ENCODE assay signal across 2 cellular contexts in genomic region chr16:67605641-67606040, GRCh38.
TF ChIP-seq lines count a peak whose summit lies in the region.

No MANE protein-coding gene starts in this region.

TF ChIP-seq in IMR-90, 13 proteins besides CTCF, POLR2A, EP300 and RAD21:
- TF ChIP-seq NFE2L2 (IDR thresholded peaks at IDR 0.05; ENCODE audit: low read depth, low read length) (no peak), RCOR1 (IDR thresholded peaks at IDR 0.05; ENCODE audit: insufficient replicate concordance, low read length) (no peak), MAFK (IDR thresholded peaks at IDR 0.05; ENCODE audit: low read depth, low read length) (no peak), USF2 (IDR thresholded peaks at IDR 0.05; ENCODE audit: low read depth, low read length) (no peak), CEBPB (IDR thresholded peaks at IDR 0.05; ENCODE audit: low read depth, low read length) (no peak), MAZ (IDR thresholded peaks at IDR 0.05; ENCODE audit: borderline replicate concordance, low read depth, low read length) (no peak), MXI1 (IDR thresholded peaks at IDR 0.05; ENCODE audit: borderline replicate concordance, low read depth, low read length) (no peak), CHD1 (IDR thresholded peaks at IDR 0.05; ENCODE audit: low read depth, low read length) (no peak), BHLHE40 (IDR thresholded peaks at IDR 0.05; ENCODE audit: low read depth, low read length) (no peak), RFX5 (IDR thresholded peaks at IDR 0.05; ENCODE audit: low read depth, low read length) (no peak), ELK1 (IDR thresholded peaks at IDR 0.05; ENCODE audit: borderline replicate concordance, low read depth, low read length) (no peak), FOS (IDR thresholded peaks at IDR 0.05; ENCODE audit: low read depth, low read length) (no peak), SMC3 (IDR thresholded peaks at IDR 0.05; ENCODE audit: low read depth, low read length) (no peak)

TF ChIP-seq in K562, 482 proteins besides CTCF, POLR2A, EP300 and RAD21:
- TF ChIP-seq USF2 (CRISPR knock-in tag; IDR thresholded peaks at IDR 0.05) (no peak), HLTF (IDR thresholded peaks at IDR 0.05) (no peak), NR3C1 (CRISPR knock-in tag; IDR thresholded peaks at IDR 0.05) (no peak), HNRNPL (IDR thresholded peaks at IDR 0.05; ENCODE audit: low read depth, low read length) (no peak), PBX2 (CRISPR knock-in tag; IDR thresholded peaks at IDR 0.05; ENCODE audit: low read depth) (no peak), PBX2 (tag; conservative IDR thresholded peaks at IDR 0.05; ENCODE audit: low read depth) (no peak), KDM2B (CRISPR knock-in tag; IDR thresholded peaks at IDR 0.05) (no peak), ID3 (CRISPR knock-in tag; IDR thresholded peaks at IDR 0.05) (no peak), ID3 (tag; IDR thresholded peaks at IDR 0.05) (no peak), SMAD2 (IDR thresholded peaks at IDR 0.05; ENCODE audit: low read depth, low read length) (no peak), LCOR (CRISPR knock-in tag; IDR thresholded peaks at IDR 0.05) (no peak), IFI16 (CRISPR knock-in tag; IDR thresholded peaks at IDR 0.05) (no peak), HNRNPH1 (optimal IDR thresholded peaks at IDR 0.05; ENCODE audit: low read depth, low read length) (no peak), TEAD2 (tag; IDR thresholded peaks at IDR 0.05) (no peak), ZNF274 (IDR thresholded peaks at IDR 0.05; ENCODE audit: borderline replicate concordance, low read depth, low read length) (no peak), THRAP3 (IDR thresholded peaks at IDR 0.05; ENCODE audit: borderline replicate concordance) (no peak), THAP7 (CRISPR knock-in tag; IDR thresholded peaks at IDR 0.05) (no peak)
- TF ChIP-seq, protein P1, sequence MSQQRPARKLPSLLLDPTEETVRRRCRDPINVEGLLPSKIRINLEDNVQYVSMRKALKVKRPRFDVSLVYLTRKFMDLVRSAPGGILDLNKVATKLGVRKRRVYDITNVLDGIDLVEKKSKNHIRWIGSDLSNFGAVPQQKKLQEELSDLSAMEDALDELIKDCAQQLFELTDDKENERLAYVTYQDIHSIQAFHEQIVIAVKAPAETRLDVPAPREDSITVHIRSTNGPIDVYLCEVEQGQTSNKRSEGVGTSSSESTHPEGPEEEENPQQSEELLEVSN (IDR thresholded peaks at IDR 0.05; ENCODE audit: borderline replicate concordance in 1 of 2, extremely low read depth in 1 of 2, insufficient read depth in 1 of 2, insufficient read length in 1 of 2, low read depth in 1 of 2, low read length in 1 of 2, poor library complexity in 1 of 2, severe bottlenecking in 1 of 2), result no peak
- TF ChIP-seq, protein P2, sequence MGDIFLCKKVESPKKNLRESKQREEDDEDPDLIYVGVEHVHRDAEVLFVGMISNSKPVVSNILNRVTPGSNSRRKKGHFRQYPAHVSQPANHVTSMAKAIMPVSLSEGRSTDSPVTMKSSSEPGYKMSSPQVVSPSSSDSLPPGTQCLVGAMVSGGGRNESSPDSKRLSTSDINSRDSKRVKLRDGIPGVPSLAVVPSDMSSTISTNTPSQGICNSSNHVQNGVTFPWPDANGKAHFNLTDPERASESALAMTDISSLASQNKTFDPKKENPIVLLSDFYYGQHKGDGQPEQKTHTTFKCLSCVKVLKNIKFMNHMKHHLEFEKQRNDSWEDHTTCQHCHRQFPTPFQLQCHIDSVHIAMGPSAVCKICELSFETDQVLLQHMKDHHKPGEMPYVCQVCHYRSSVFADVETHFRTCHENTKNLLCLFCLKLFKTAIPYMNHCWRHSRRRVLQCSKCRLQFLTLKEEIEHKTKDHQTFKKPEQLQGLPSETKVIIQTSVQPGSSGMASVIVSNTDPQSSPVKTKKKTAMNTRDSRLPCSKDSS (IDR thresholded peaks at IDR 0.05; ENCODE audit: low read depth, partially characterized antibody), result no peak
